ENCODE assay signal across 10 cellular contexts in genomic region chr13:77519396-77519795, GRCh38. TPM values are rescaled to one million over a fixed set of nuclear protein-coding genes. Genes with fewer than 3 reads are reported as not detected.
"Had no signal": no experiment of that assay in that cellular context is flagged by ENCODE, and none has a peak within 500 bp of the region (broad histone marks: within the 10 kb centered on the region; RNA-seq: fewer than 3 reads in every experiment).

No MANE protein-coding gene starts in this region.

RNA-seq across cellular contexts. Expression of gene SCEL, which starts 16.1 kb away (rescaled TPM):
- total RNA-seq: left lobe of liver; left ventricle myocardium inferior; left ventricle myocardium superior; liver; lung microvascular endothelial cell; mesothelial cell of epicardium; mononuclear cell; myocyte; naive thymus-derived CD4-positive, alpha-beta T cell had no signal
- polyA plus RNA-seq: immature natural killer cell; naive thymus-derived CD4-positive, alpha-beta T cell had no signal
